10 cellular contexts compared by ENCODE assay signal in the genomic region with DNA sequence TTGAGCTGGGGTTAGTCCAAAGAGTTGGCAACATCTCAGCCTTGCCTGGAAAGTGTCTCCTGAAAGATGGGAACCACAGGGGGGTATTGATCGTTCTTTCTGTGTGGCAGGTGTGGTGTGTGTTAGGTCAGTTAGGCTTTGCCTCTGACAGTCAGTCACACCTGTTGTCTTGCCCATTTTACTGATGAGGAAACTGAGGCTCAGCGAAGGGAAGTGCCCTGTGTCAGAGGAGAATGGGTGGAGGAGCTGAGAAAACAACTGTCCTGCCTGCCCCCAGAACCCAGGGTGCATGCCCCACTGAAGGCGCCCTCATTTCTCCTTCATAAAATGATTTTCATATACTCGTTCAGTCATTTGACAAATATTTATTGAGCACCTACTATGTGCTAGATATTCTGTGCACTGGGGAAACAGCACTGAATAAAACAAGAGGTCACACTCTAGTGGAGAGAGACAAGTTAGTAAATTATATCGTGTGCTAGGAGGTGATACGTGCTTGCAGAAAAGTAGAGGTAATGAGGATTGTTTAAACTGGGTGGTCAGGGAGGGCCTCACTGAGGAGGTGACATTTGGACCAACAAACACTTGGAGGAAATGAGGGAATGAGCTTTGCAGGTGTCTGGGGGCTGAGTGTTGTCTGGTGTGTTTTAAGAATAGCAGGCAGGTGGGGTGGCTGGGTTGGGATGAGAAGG. TPM values are rescaled to one million over a fixed set of nuclear protein-coding genes. Genes with fewer than 3 reads are reported as not detected.
DNase-seq lines count a peak whose midpoint lies in the region; ATAC-seq and TF ChIP-seq lines count a peak whose summit lies in the region.
"Had no signal": no experiment of that assay in that cellular context is flagged by ENCODE, and none has a peak within 500 bp of the region (broad histone marks: within the 10 kb centered on the region; RNA-seq: fewer than 3 reads in every experiment).

No MANE protein-coding gene starts in this region.

- H3K4me1 Mint-ChIP-seq in activated naive CD4-positive, alpha-beta T cell treated with anti-CD3 and anti-CD28 coated beads, Interleukin-2, amount 50 U/mL, for 24 hours, result peaks cover 55% of the 10 kb centered on the region
- peaks cover 36% of the 10 kb centered on the region for H3K4me1 Mint-ChIP-seq in activated T-helper 2 cell treated with anti-CD3 and anti-CD28 coated beads, Interferon-gamma antibody, Interleukin-2, Interleukin-4, amounts not matched to agents 10 μg/mL and 5 μg/mL and 100 μg/mL, durations not matched to agents 14 hours and 24 hours and 36 hours (ENCODE audit: low read depth)

- TF ChIP-seq CTCF in left lung (IDR thresholded peaks at IDR 0.05) (no peak), upper lobe of right lung (IDR thresholded peaks at IDR 0.05) (no peak)

- H3K4me1 ChIP-seq in left lung (peaks cover 9 to 42% of the 10 kb centered on the region in 2 donors), upper lobe of right lung (peaks cover 9% of the 10 kb centered on the region)

- ATAC-seq in left lung, result no peak
- no peak for ATAC-seq in upper lobe of right lung
- no peak for ATAC-seq in GM21447 (IDR thresholded peaks at IDR 0.05; ENCODE audit: unreplicated experiment)
- no peak for ATAC-seq in HG03378 (IDR thresholded peaks at IDR 0.05; ENCODE audit: unreplicated experiment)

- H3K27me3 Mint-ChIP-seq in activated naive CD4-positive, alpha-beta T cell treated with anti-CD3 and anti-CD28 coated beads, Interleukin-2, amount 50 U/mL, for 24 hours, result no peaks in the 10 kb centered on the region
- H3K27me3 Mint-ChIP-seq in activated T-helper 2 cell treated with anti-CD3 and anti-CD28 coated beads, Interferon-gamma antibody, Interleukin-2, Interleukin-4, amounts not matched to agents 10 μg/mL and 5 μg/mL and 100 μg/mL, durations not matched to agents 14 hours and 24 hours and 36 hours (ENCODE audit: low read depth), result peaks cover 6% of the 10 kb centered on the region

- H3K27ac Mint-ChIP-seq in activated naive CD4-positive, alpha-beta T cell treated with anti-CD3 and anti-CD28 coated beads, Interleukin-2, amount 50 U/mL, for 24 hours, result peak overlapping the region; percentile 100
- peak overlapping the region; percentile 100 for H3K27ac Mint-ChIP-seq in activated T-helper 2 cell treated with anti-CD3 and anti-CD28 coated beads, Interferon-gamma antibody, Interleukin-2, Interleukin-4, amounts not matched to agents 10 μg/mL and 5 μg/mL and 100 μg/mL, durations not matched to agents 14 hours and 24 hours and 36 hours

- H3K27ac ChIP-seq in left lung, result no peak overlapping the region
- no peak overlapping the region for H3K27ac ChIP-seq in upper lobe of right lung

- H3K9me3 ChIP-seq in left lung (no peaks in the 10 kb centered on the region), upper lobe of right lung (no peaks in the 10 kb centered on the region)
- H3K9me3 ChIP-seq: Caco-2, right atrium auricular region had no signal

- peaks cover 29% of the 10 kb centered on the region for H3K36me3 Mint-ChIP-seq in activated naive CD4-positive, alpha-beta T cell treated with anti-CD3 and anti-CD28 coated beads, Interleukin-2, amount 50 U/mL, for 24 hours
- peaks cover 65% of the 10 kb centered on the region for H3K36me3 Mint-ChIP-seq in activated T-helper 2 cell treated with anti-CD3 and anti-CD28 coated beads, Interferon-gamma antibody, Interleukin-2, Interleukin-4, amounts not matched to agents 10 μg/mL and 5 μg/mL and 100 μg/mL, durations not matched to agents 14 hours and 24 hours and 36 hours (ENCODE audit: low read depth)

- DNase-seq in activated naive CD4-positive, alpha-beta T cell treated with anti-CD3 and anti-CD28 coated beads, Interleukin-2, amount 50 U/mL, for 16 hours, result no peak
- DNase-seq in activated T-helper 2 cell treated with anti-CD3 and anti-CD28 coated beads, Interferon-gamma antibody, Interleukin-2, Interleukin-4, amounts not matched to agents 10 μg/mL and 5 μg/mL and 100 μg/mL, durations not matched to agents 14 hours and 24 hours and 36 hours (ENCODE audit: low spot score), result no peak
- DNase-seq in left lung, result no peak
- DNase-seq in upper lobe of right lung, result no peak
- DNase-seq in T-helper 9 cell, result no peak
- DNase-seq: Caco-2 had no signal

- no peaks in the 10 kb centered on the region for H3K9me3 Mint-ChIP-seq in activated naive CD4-positive, alpha-beta T cell treated with anti-CD3 and anti-CD28 coated beads, Interleukin-2, amount 50 U/mL, for 24 hours
- peaks cover under 1% of the 10 kb centered on the region for H3K9me3 Mint-ChIP-seq in activated T-helper 2 cell treated with anti-CD3 and anti-CD28 coated beads, Interferon-gamma antibody, Interleukin-2, Interleukin-4, amounts not matched to agents 10 μg/mL and 5 μg/mL and 100 μg/mL, durations not matched to agents 14 hours and 24 hours and 36 hours

- intact Hi-C loops in activated T-helper 2 cell treated with anti-CD3 and anti-CD28 coated beads, Interferon-gamma antibody, Interleukin-2, Interleukin-4, amounts not matched to agents 10 μg/mL and 5 μg/mL and 100 μg/mL, durations not matched to agents 14 hours and 24 hours and 36 hours (cut with micrococcal nuclease), result loop anchor here (2.0 to 5.0 kb wide), 3 partner anchors 51 to 191 kb away; a partner anchor contains a TSS
- intact Hi-C loops in left lung (cut with DNase I), result no loop called here
- intact Hi-C loops in upper lobe of right lung (cut with DNase I), result no loop called here

- H3K4me3 Mint-ChIP-seq in activated naive CD4-positive, alpha-beta T cell treated with anti-CD3 and anti-CD28 coated beads, Interleukin-2, amount 50 U/mL, for 24 hours, result peak overlapping the region; percentile 99
- H3K4me3 Mint-ChIP-seq in activated T-helper 2 cell treated with anti-CD3 and anti-CD28 coated beads, Interferon-gamma antibody, Interleukin-2, Interleukin-4, amounts not matched to agents 10 μg/mL and 5 μg/mL and 100 μg/mL, durations not matched to agents 14 hours and 24 hours and 36 hours (ENCODE audit: low read depth), result peak overlapping the region; percentile 100

- H3K36me3 ChIP-seq in left lung, result peaks cover 0 to 44% of the 10 kb centered on the region in 2 donors
- H3K36me3 ChIP-seq in upper lobe of right lung, result peaks cover 16% of the 10 kb centered on the region

- H3K27me3 ChIP-seq in left lung (peaks cover 0 to 8% of the 10 kb centered on the region in 2 donors), upper lobe of right lung (no peaks in the 10 kb centered on the region)

- H3K4me3 ChIP-seq in left lung, result peak overlapping the region; percentile 64 to 84
- H3K4me3 ChIP-seq in upper lobe of right lung, result peak overlapping the region; percentile 66

RNA-seq across cellular contexts. Expression of a gene that starts 1.6 kb away (rescaled TPM):
- 257 and 271 TPM in 2 replicates for total RNA-seq in activated T-helper 2 cell treated with anti-CD3 and anti-CD28 coated beads, Interferon-gamma antibody, Interleukin-2, Interleukin-4, amounts not matched to agents 10 μg/mL and 5 μg/mL and 100 μg/mL, durations not matched to agents 14 hours and 24 hours and 36 hours
- total RNA-seq in left lung (100 to 1,000 TPM; 111 to 123 TPM), upper lobe of right lung (124 TPM)

RNA-seq across cellular contexts. Expression of a gene that starts 13.1 kb away (rescaled TPM):
- total RNA-seq in activated T-helper 2 cell treated with anti-CD3 and anti-CD28 coated beads, Interferon-gamma antibody, Interleukin-2, Interleukin-4, amounts not matched to agents 10 μg/mL and 5 μg/mL and 100 μg/mL, durations not matched to agents 14 hours and 24 hours and 36 hours, result 0.28 TPM in 1 of 2 replicates, not detected in the other
- not detected for total RNA-seq in left lung
- total RNA-seq in upper lobe of right lung, result 0.61 TPM
- total RNA-seq: Caco-2, right atrium auricular region had no signal

RNA-seq across cellular contexts. Expression of a gene that starts 17.5 kb away (rescaled TPM):
- 0.71 TPM in 1 of 2 replicates, not detected in the other for total RNA-seq in activated T-helper 2 cell treated with anti-CD3 and anti-CD28 coated beads, Interferon-gamma antibody, Interleukin-2, Interleukin-4, amounts not matched to agents 10 μg/mL and 5 μg/mL and 100 μg/mL, durations not matched to agents 14 hours and 24 hours and 36 hours
- total RNA-seq in left lung, result 10 to 100 TPM; 20.1 to 24.0 TPM
- total RNA-seq in upper lobe of right lung, result 67.6 TPM
- total RNA-seq: Caco-2 had no signal

RNA-seq across cellular contexts. Expression of a gene that starts 21.3 kb away (rescaled TPM):
- 0.27 TPM in 1 of 2 replicates, not detected in the other for total RNA-seq in activated T-helper 2 cell treated with anti-CD3 and anti-CD28 coated beads, Interferon-gamma antibody, Interleukin-2, Interleukin-4, amounts not matched to agents 10 μg/mL and 5 μg/mL and 100 μg/mL, durations not matched to agents 14 hours and 24 hours and 36 hours
- total RNA-seq in left lung (1 to 10 TPM; 1.8 to 2.5 TPM), upper lobe of right lung (6.7 TPM)

RNA-seq across cellular contexts. Expression of a gene that starts 40.5 kb away (rescaled TPM):
- total RNA-seq in activated T-helper 2 cell treated with anti-CD3 and anti-CD28 coated beads, Interferon-gamma antibody, Interleukin-2, Interleukin-4, amounts not matched to agents 10 μg/mL and 5 μg/mL and 100 μg/mL, durations not matched to agents 14 hours and 24 hours and 36 hours, result not detected in 2 replicates
- 100 to 1,000 TPM in 1 of 2 donors, 10 to 100 TPM in 1; 88.4 to 207 TPM for total RNA-seq in left lung
- 145 TPM for total RNA-seq in upper lobe of right lung

Comparison
In these comparisons a context has a peak if more than half of its experiments do, and no peak if none do; other contexts are left out.
1. RNA of a gene that starts 17.5 kb away (total RNA-seq): 67.6 TPM in upper lobe of right lung (single experiment) and 20.1 to 24.0 TPM in left lung; 0.71 TPM in activated T-helper 2 cell treated with anti-CD3 and anti-CD28 coated beads, Interferon-gamma antibody, Interleukin-2, Interleukin-4, amounts not matched to agents 10 μg/mL and 5 μg/mL and 100 μg/mL, durations not matched to agents 14 hours and 24 hours and 36 hours; every median in the first group is over 10 times any median in the second.